In genomic region chr3:179825527-179826246, GRCh38 we compare ENCODE assay signal across 15 cellular contexts.
A peak's percentile ranks its signal among the peaks of the same experiment; 100 is the strongest.
DNase-seq lines count a peak whose midpoint lies in the region; ATAC-seq and TF ChIP-seq lines count a peak whose summit lies in the region.
"Had no signal": no experiment of that assay in that cellular context is flagged by ENCODE, and none has a peak within 500 bp of the region (broad histone marks: within the 10 kb centered on the region; RNA-seq: fewer than 3 reads in every experiment).

No MANE protein-coding gene starts in this region.

- H3K4me3 ChIP-seq in Loucy (ENCODE audit: low read length, poor library complexity, severe bottlenecking) (no peak overlapping the region), PC-9 (no peak overlapping the region), smooth muscle cell (no peak overlapping the region), tibial artery (no peak overlapping the region)
- H3K4me3 ChIP-seq: BLaER1 treated with 17β-estradiol and CSF1 and Interleukin-3, amounts not matched to agents 10 nM and 100 nM had no signal

- peaks cover 22% of the 10 kb centered on the region for H3K27me3 Mint-ChIP-seq in central memory CD8-positive, alpha-beta T cell
- peaks cover 7% of the 10 kb centered on the region for H3K27me3 Mint-ChIP-seq in HFFc6 (ENCODE audit: insufficient read depth)

- H2AFZ ChIP-seq in Loucy (ENCODE audit: low read length) (peak overlapping the region; percentile 30; the same call in 1 of the 2 replicates), PC-9 (peak overlapping the region; percentile 7; the same call in 1 of the 2 replicates), smooth muscle cell (ENCODE audit: low read depth) (peak overlapping the region; percentile 43)

- no peaks in the 10 kb centered on the region for H3K9me3 ChIP-seq in Loucy (ENCODE audit: insufficient read depth, low read depth, low read length)
- no peaks in the 10 kb centered on the region for H3K9me3 ChIP-seq in PC-9 (ENCODE audit: insufficient read depth, low read depth)
- no peaks in the 10 kb centered on the region for H3K9me3 ChIP-seq in smooth muscle cell (replicated peaks; ENCODE audit: low read depth)
- H3K9me3 ChIP-seq in tibial artery: no peaks in the 10 kb centered on the region

- H3K4me1 Mint-ChIP-seq in central memory CD8-positive, alpha-beta T cell: no peaks in the 10 kb centered on the region
- peaks cover 10% of the 10 kb centered on the region; the same call in 1 of the 2 replicates for H3K4me1 Mint-ChIP-seq in HFFc6 (ENCODE audit: low read depth)

- intact Hi-C loops in PC-9 (cut with micrococcal nuclease; ENCODE audit: unreplicated experiment): loop anchor here (10.0 kb wide), 1 partner anchor 589 kb away; no protein-coding TSS in a partner anchor
- intact Hi-C loops in tibial artery (cut with DNase I; ENCODE audit: low total_unique reads): no loop called here

- TF ChIP-seq CTCF in Loucy (conservative IDR thresholded peaks at IDR 0.05; ENCODE audit: low read length) (no peak), PC-9 (conservative IDR thresholded peaks at IDR 0.05) (no peak), smooth muscle cell (IDR thresholded peaks at IDR 0.05; ENCODE audit: borderline replicate concordance, insufficient read depth, poor library complexity, severe bottlenecking) (no peak), tibial artery (IDR thresholded peaks at IDR 0.05) (no peak), HFFc6 (IDR thresholded peaks at IDR 0.05) (no peak)

- H3K4me1 ChIP-seq in Loucy (ENCODE audit: insufficient read depth, low read length, poor library complexity, severe bottlenecking) (peaks cover 8% of the 10 kb centered on the region), PC-9 (replicated peaks; ENCODE audit: insufficient read depth) (no peaks in the 10 kb centered on the region), smooth muscle cell (ENCODE audit: low read depth) (no peaks in the 10 kb centered on the region), tibial artery (no peaks in the 10 kb centered on the region)
- H3K4me1 ChIP-seq: BLaER1 treated with 17β-estradiol and CSF1 and Interleukin-3, amounts not matched to agents 10 nM and 100 nM had no signal

- no peak overlapping the region for H3K4me3 Mint-ChIP-seq in central memory CD8-positive, alpha-beta T cell
- no peak overlapping the region; the same call in 1 of the 2 replicates for H3K4me3 Mint-ChIP-seq in HFFc6

- H3K27ac ChIP-seq in PC-9: no peak overlapping the region
- no peak overlapping the region for H3K27ac ChIP-seq in smooth muscle cell (ENCODE audit: low read depth)
- no peak overlapping the region for H3K27ac ChIP-seq in tibial artery
- H3K27ac ChIP-seq: BLaER1 treated with 17β-estradiol and CSF1 and Interleukin-3, amounts not matched to agents 10 nM and 100 nM had no signal

- H3K9ac ChIP-seq in Loucy (ENCODE audit: low read depth, low read length, poor library complexity, severe bottlenecking) (no peak overlapping the region), smooth muscle cell (ENCODE audit: low read depth) (no peak overlapping the region)
- H3K9ac ChIP-seq: BLaER1 treated with 17β-estradiol and CSF1 and Interleukin-3, amounts not matched to agents 10 nM and 100 nM had no signal

- H3K9me2 ChIP-seq in Loucy (replicated peaks; ENCODE audit: low read depth, low read length) (no peaks in the 10 kb centered on the region), PC-9 (ENCODE audit: insufficient read depth) (0 out of 2 replicates have a peak, but pooled peaks cover 4% of the 10 kb centered on the region)

- no peaks in the 10 kb centered on the region for H3K36me3 ChIP-seq in Loucy (ENCODE audit: insufficient read depth, low read length)
- no peaks in the 10 kb centered on the region for H3K36me3 ChIP-seq in PC-9 (ENCODE audit: low read depth)
- no peaks in the 10 kb centered on the region for H3K36me3 ChIP-seq in smooth muscle cell (ENCODE audit: low read depth)
- no peaks in the 10 kb centered on the region for H3K36me3 ChIP-seq in tibial artery
- H3K36me3 ChIP-seq: BLaER1 treated with 17β-estradiol and CSF1 and Interleukin-3, amounts not matched to agents 10 nM and 100 nM had no signal

- H3K79me2 ChIP-seq in Loucy (ENCODE audit: insufficient read depth, low read length): no peaks in the 10 kb centered on the region
- no peaks in the 10 kb centered on the region for H3K79me2 ChIP-seq in PC-9 (ENCODE audit: low read depth)
- no peaks in the 10 kb centered on the region for H3K79me2 ChIP-seq in smooth muscle cell (ENCODE audit: low read depth)

- WGBS in smooth muscle cell (ENCODE audit: low lambda C conversion rate): 87% methylated on average over 6 of the region's 6 CpGs

- H3K4me2 ChIP-seq in Loucy (ENCODE audit: low read depth, low read length, poor library complexity, severe bottlenecking): no peak overlapping the region
- no peak overlapping the region for H3K4me2 ChIP-seq in PC-9
- H3K4me2 ChIP-seq in smooth muscle cell: no peak overlapping the region
- H3K4me2 ChIP-seq: BLaER1 treated with 17β-estradiol and CSF1 and Interleukin-3, amounts not matched to agents 10 nM and 100 nM had no signal

- no peaks in the 10 kb centered on the region for H4K20me1 ChIP-seq in Loucy (ENCODE audit: insufficient read depth, low read length, poor library complexity, severe bottlenecking)
- no peaks in the 10 kb centered on the region for H4K20me1 ChIP-seq in PC-9 (ENCODE audit: insufficient read depth)
- no peaks in the 10 kb centered on the region for H4K20me1 ChIP-seq in smooth muscle cell (ENCODE audit: low read depth)
- H4K20me1 ChIP-seq: BLaER1 treated with 17β-estradiol and CSF1 and Interleukin-3, amounts not matched to agents 10 nM and 100 nM had no signal

- H3K9me3 Mint-ChIP-seq in central memory CD8-positive, alpha-beta T cell: no peaks in the 10 kb centered on the region
- H3K9me3 Mint-ChIP-seq in HFFc6: no peaks in the 10 kb centered on the region

- CTCF ChIA-PET in PC-9 (lab: Charles Lee): no interaction called here

- H3F3A ChIP-seq in Loucy (ENCODE audit: low read depth): no peaks in the 10 kb centered on the region
- H3F3A ChIP-seq in PC-9 (ENCODE audit: insufficient read depth, low read depth): no peaks in the 10 kb centered on the region
- H3F3A ChIP-seq in smooth muscle cell (ENCODE audit: low read depth): no peaks in the 10 kb centered on the region

- no peaks in the 10 kb centered on the region for H3K36me3 Mint-ChIP-seq in central memory CD8-positive, alpha-beta T cell (ENCODE audit: insufficient read depth)
- no peaks in the 10 kb centered on the region for H3K36me3 Mint-ChIP-seq in HFFc6 (ENCODE audit: low read depth)

- DNase-seq in PC-9 (no peak), smooth muscle cell (lab: John Stamatoyannopoulos, UW; ENCODE audit: unreplicated experiment) (no peak), tibial artery (no peak), HFFc6 (no peak), AG08396 (ENCODE audit: low spot score) (no peak)
- no peak for DNase-seq in central memory CD8-positive, alpha-beta T cell (ENCODE audit: low spot score in 2 of 2)
- DNase-seq: HCEC 1CT, KBM-7, NCI-H1048, NCI-H187, NCI-H2171 treated with DMSO at 0.1 percent for 48 hours, NCI-H524, T-helper 1 cell had no signal

- H3K27me3 ChIP-seq in Loucy (ENCODE audit: insufficient read depth, low read length, poor library complexity, severe bottlenecking): no peaks in the 10 kb centered on the region
- H3K27me3 ChIP-seq in PC-9 (ENCODE audit: insufficient read depth, low read depth): no peaks in the 10 kb centered on the region; the same call in 1 of the 2 replicates
- no peaks in the 10 kb centered on the region for H3K27me3 ChIP-seq in smooth muscle cell (ENCODE audit: low read depth)
- no peaks in the 10 kb centered on the region for H3K27me3 ChIP-seq in tibial artery
- H3K27me3 ChIP-seq: BLaER1 treated with 17β-estradiol and CSF1 and Interleukin-3, amounts not matched to agents 10 nM and 100 nM had no signal

- no TSS peak for BruUV-seq in PC-9 (replicated peaks; lab: Mats Ljungman, UMichigan)

- H3K27ac Mint-ChIP-seq in central memory CD8-positive, alpha-beta T cell (ENCODE audit: low read depth): peak overlapping the region; percentile 71
- H3K27ac Mint-ChIP-seq in HFFc6: no peak overlapping the region

- POLR2A ChIA-PET in PC-9 (lab: Charles Lee; ENCODE audit: unreplicated experiment): no interaction called here

- no peak for ATAC-seq in central memory CD8-positive, alpha-beta T cell (replicated peaks; ENCODE audit: extremely low read depth, poor library complexity, severe bottlenecking)
